Comparison of ENCODE assay signal across 12 cellular contexts in the genomic region with DNA sequence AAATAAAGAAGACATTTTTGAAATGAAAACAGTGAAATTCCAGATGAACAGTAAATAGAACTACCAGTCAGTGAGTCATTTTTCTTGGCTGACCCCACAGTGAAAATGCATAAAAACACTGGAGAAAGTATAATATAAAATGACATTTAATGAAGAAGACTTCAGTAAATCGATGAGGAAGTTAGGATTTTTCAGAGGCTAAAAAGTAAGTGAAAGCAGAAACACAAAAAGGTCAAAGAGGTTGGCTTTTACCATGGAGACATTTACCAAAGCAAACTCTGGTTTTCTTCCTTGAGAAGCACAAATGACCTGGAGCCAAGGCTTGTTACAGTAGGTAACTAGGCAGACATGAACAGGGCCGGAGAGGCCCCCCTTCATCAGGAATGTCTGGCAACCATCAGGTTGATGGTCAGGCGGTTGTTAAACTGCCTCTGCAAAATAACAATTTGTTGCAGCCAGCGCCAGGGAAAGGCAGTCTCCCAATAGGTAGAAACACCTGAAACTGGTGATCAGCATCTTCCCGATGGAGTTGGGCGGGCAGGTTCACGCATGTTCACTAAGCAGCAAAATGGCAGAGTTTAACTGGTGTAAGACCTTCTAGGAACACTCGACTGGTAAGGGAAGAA. TPM values are rescaled to one million over a fixed set of nuclear protein-coding genes. Genes with fewer than 3 reads are reported as not detected.
DNase-seq lines count a peak whose midpoint lies in the region; ATAC-seq, FAIRE-seq and TF ChIP-seq lines count a peak whose summit lies in the region.
"Had no signal": no experiment of that assay in that cellular context is flagged by ENCODE, and none has a peak within 500 bp of the region (broad histone marks: within the 10 kb centered on the region; RNA-seq: fewer than 3 reads in every experiment).

No MANE protein-coding gene starts in this region.

- H3K27me3 Mint-ChIP-seq in activated naive CD8-positive, alpha-beta T cell treated with anti-CD3 and anti-CD28 coated beads for 36 hours = no peaks in the 10 kb centered on the region
- no peaks in the 10 kb centered on the region for H3K27me3 Mint-ChIP-seq in activated naive CD8-positive, alpha-beta T cell treated with anti-CD3 and anti-CD28 coated beads, Interleukin-2, amount 50 U/mL, for 24 hours

- H3K36me3 Mint-ChIP-seq in activated naive CD8-positive, alpha-beta T cell treated with anti-CD3 and anti-CD28 coated beads for 36 hours = peaks cover 5% of the 10 kb centered on the region
- no peaks in the 10 kb centered on the region for H3K36me3 Mint-ChIP-seq in activated naive CD8-positive, alpha-beta T cell treated with anti-CD3 and anti-CD28 coated beads, Interleukin-2, amount 50 U/mL, for 24 hours (ENCODE audit: low read depth)
- H3K36me3 Mint-ChIP-seq: CD8-positive, alpha-beta memory T cell had no signal

- H3K27ac ChIP-seq in tibial artery = peak overlapping the region; percentile 5 to 11
- H3K27ac ChIP-seq in small intestine (ENCODE audit: low read depth in 1 of 2, low read length in 1 of 2) = no peak overlapping the region

- peaks cover 93% of the 10 kb centered on the region for H3K4me1 Mint-ChIP-seq in activated naive CD8-positive, alpha-beta T cell treated with anti-CD3 and anti-CD28 coated beads for 36 hours
- H3K4me1 Mint-ChIP-seq in activated naive CD8-positive, alpha-beta T cell treated with anti-CD3 and anti-CD28 coated beads, Interleukin-2, amount 50 U/mL, for 24 hours = peaks cover 94% of the 10 kb centered on the region

- H3K4me3 ChIP-seq in tibial artery (no peak overlapping the region), small intestine (ENCODE audit: low read depth in 1 of 2, low read length in 2 of 2) (no peak overlapping the region)
- H3K4me3 ChIP-seq: colonic mucosa had no signal

- DNase-seq in activated naive CD8-positive, alpha-beta T cell treated with anti-CD3 and anti-CD28 coated beads for 36 hours = no peak
- no peak for DNase-seq in activated naive CD8-positive, alpha-beta T cell treated with anti-CD3 and anti-CD28 coated beads, Interleukin-2, amount 50 U/mL, for 24 hours
- DNase-seq in amniotic stem cell (lab: John Stamatoyannopoulos, UW) (peak; percentile 3), lung microvascular endothelial cell (ENCODE audit: low read depth in 2 of 2) (peak; percentile 54 to 59), tibial artery (no peak), germinal center (ENCODE audit: low spot score) (no peak), HuH-7 (ENCODE audit: low spot score) (no peak), small intestine (no peak)
- DNase-seq: CD8-positive, alpha-beta memory T cell; colonic mucosa; NCI-H1417 treated with DMSO at 0.1 percent for 48 hours; nucleus accumbens had no signal

- no peak overlapping the region for H3K4me3 Mint-ChIP-seq in activated naive CD8-positive, alpha-beta T cell treated with anti-CD3 and anti-CD28 coated beads for 36 hours
- no peak overlapping the region for H3K4me3 Mint-ChIP-seq in activated naive CD8-positive, alpha-beta T cell treated with anti-CD3 and anti-CD28 coated beads, Interleukin-2, amount 50 U/mL, for 24 hours

- no peaks in the 10 kb centered on the region for H3K36me3 ChIP-seq in tibial artery
- no peaks in the 10 kb centered on the region for H3K36me3 ChIP-seq in small intestine (ENCODE audit: control insufficient read depth in 2 of 2, insufficient read depth in 2 of 2, low read length in 2 of 2)
- H3K36me3 ChIP-seq: colonic mucosa had no signal

- H3K9me3 Mint-ChIP-seq in activated naive CD8-positive, alpha-beta T cell treated with anti-CD3 and anti-CD28 coated beads for 36 hours = no peaks in the 10 kb centered on the region
- H3K9me3 Mint-ChIP-seq in activated naive CD8-positive, alpha-beta T cell treated with anti-CD3 and anti-CD28 coated beads, Interleukin-2, amount 50 U/mL, for 24 hours = no peaks in the 10 kb centered on the region
- H3K9me3 Mint-ChIP-seq: CD8-positive, alpha-beta memory T cell had no signal

- intact Hi-C loops in tibial artery (cut with DNase I; ENCODE audit: low total_unique reads) = no loop called here

- H3K27ac Mint-ChIP-seq in activated naive CD8-positive, alpha-beta T cell treated with anti-CD3 and anti-CD28 coated beads for 36 hours = peak overlapping the region; percentile 31
- H3K27ac Mint-ChIP-seq in activated naive CD8-positive, alpha-beta T cell treated with anti-CD3 and anti-CD28 coated beads, Interleukin-2, amount 50 U/mL, for 24 hours = no peak overlapping the region

- no peak for TF ChIP-seq CTCF in tibial artery (IDR thresholded peaks at IDR 0.05)

- H3K4me1 ChIP-seq in tibial artery = peaks cover 0 to 29% (median 15%) of the 10 kb centered on the region in 4 donors
- H3K4me1 ChIP-seq in small intestine (ENCODE audit: control insufficient read depth in 2 of 2, insufficient read depth in 1 of 2, low read depth in 1 of 2, low read length in 1 of 2) = peaks cover 2 to 3% of the 10 kb centered on the region in 2 donors

- H3K9me3 ChIP-seq in tibial artery = no peaks in the 10 kb centered on the region
- no peaks in the 10 kb centered on the region for H3K9me3 ChIP-seq in small intestine (ENCODE audit: control insufficient read depth, low read depth)
- H3K9me3 ChIP-seq: colonic mucosa had no signal

- FAIRE-seq in small intestine (lab: Jason Lieb, UNC) = no peak

- ATAC-seq in activated naive CD8-positive, alpha-beta T cell treated with anti-CD3 and anti-CD28 coated beads, Interleukin-2, amount 50 U/mL, for 24 hours = no peak

- WGBS in small intestine, 3 donors = 83 to 94% (median 85%) methylated on average over 8 of the region's 8 CpGs

- H3K27me3 ChIP-seq in tibial artery (no peaks in the 10 kb centered on the region), small intestine (ENCODE audit: control insufficient read depth in 2 of 2, insufficient read depth in 2 of 2, low read length in 2 of 2) (no peaks in the 10 kb centered on the region)
- H3K27me3 ChIP-seq: colonic mucosa had no signal

RNA-seq across cellular contexts. Expression of gene TMEM123, which starts 16.7 kb away (rescaled TPM):
- 100 to 1,000 TPM; 299 to 310 TPM for total RNA-seq in activated naive CD8-positive, alpha-beta T cell treated with anti-CD3 and anti-CD28 coated beads for 36 hours
- total RNA-seq in lung microvascular endothelial cell = 169 and 269 TPM in 2 replicates
- polyA plus RNA-seq in small intestine = 10 to 100 TPM in 2 of 3 donors, 1 to 10 TPM in 1; 5.1 to 64.4 (median 11.3) TPM

Comparison
In these comparisons a context has a peak if more than half of its experiments do, and no peak if none do; other contexts are left out.
1. DNase-seq: peak in amniotic stem cell (single experiment) and lung microvascular endothelial cell (2 of 2); none in activated naive CD8-positive, alpha-beta T cell treated with anti-CD3 and anti-CD28 coated beads for 36 hours (single experiment), activated naive CD8-positive, alpha-beta T cell treated with anti-CD3 and anti-CD28 coated beads, Interleukin-2, amount 50 U/mL, for 24 hours (single experiment), tibial artery (0 of 2), germinal center (single experiment), HuH-7 (single experiment) and small intestine (single experiment).
2. H3K27ac ChIP-seq: peak in tibial artery (2 of 2); none in small intestine (0 of 2).